21 cellular contexts compared by ENCODE assay signal in the genomic region with DNA sequence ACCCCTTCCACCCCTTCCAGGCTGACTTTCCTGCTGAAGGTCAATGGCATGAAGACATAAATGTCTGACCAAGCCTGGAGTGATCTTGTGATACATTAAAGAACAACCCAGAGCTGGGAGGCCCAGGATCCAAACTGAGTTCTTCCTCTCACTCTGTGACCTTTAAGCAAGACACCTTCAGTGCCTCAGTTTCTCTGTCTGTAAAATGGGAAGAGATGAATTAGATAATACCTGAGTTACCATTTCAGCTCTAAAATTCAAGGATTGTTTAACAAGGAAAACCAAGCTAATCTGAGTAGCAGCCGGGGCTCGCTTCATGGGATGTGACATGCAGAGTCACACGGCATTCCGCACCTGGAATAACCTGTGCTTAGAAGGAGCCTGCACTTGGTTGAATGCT. TPM values are rescaled to one million over a fixed set of nuclear protein-coding genes. Genes with fewer than 3 reads are reported as not detected.
DNase-seq lines count a peak whose midpoint lies in the region; ATAC-seq, FAIRE-seq and TF ChIP-seq lines count a peak whose summit lies in the region.
"Had no signal": no experiment of that assay in that cellular context is flagged by ENCODE, and none has a peak within 500 bp of the region (broad histone marks: within the 10 kb centered on the region; RNA-seq: fewer than 3 reads in every experiment).

No MANE protein-coding gene starts in this region.

- H3K4me2 ChIP-seq in HepG2 (ENCODE audit: low read depth, low read length) (no peak overlapping the region), K562 (ENCODE audit: insufficient read depth, low read length) (no peak overlapping the region)
- H3K4me2 ChIP-seq: A549; BLaER1 treated with 17β-estradiol and CSF1 and Interleukin-3, amounts not matched to agents 10 nM and 100 nM had no signal

- TF ChIP-seq RAD21 in HepG2 (CRISPR knock-in tag; IDR thresholded peaks at IDR 0.05), result no peak
- TF ChIP-seq RAD21 in K562 (CRISPR knock-in tag; conservative IDR thresholded peaks at IDR 0.05 in 1 of 2, IDR thresholded peaks at IDR 0.05 in 1 of 2), result no peak

- H3K79me2 ChIP-seq in HepG2 (ENCODE audit: insufficient read depth, low read length) (no peaks in the 10 kb centered on the region), K562 (ENCODE audit: control insufficient read depth, insufficient read depth, low read length) (no peaks in the 10 kb centered on the region)

- H3K27ac ChIP-seq in HepG2 (ENCODE audit: extremely low read length, insufficient read depth, low read length) (no peak overlapping the region), right lobe of liver (no peak overlapping the region), K562 (ENCODE audit: extremely low read depth, low read depth, low read length) (no peak overlapping the region)
- H3K27ac ChIP-seq: 22Rv1; A549; BLaER1 treated with 17β-estradiol and CSF1 and Interleukin-3, amounts not matched to agents 10 nM and 100 nM; C4-2B had no signal

- ATAC-seq in HepG2 (no peak), right lobe of liver (no peak), K562 (no peak)
- ATAC-seq: A549; CD8-positive, alpha-beta T cell had no signal

- BruUV-seq in HepG2 (replicated peaks; lab: Mats Ljungman, UMichigan), result no TSS peak
- no TSS peak for BruUV-seq in K562 (replicated peaks; lab: Mats Ljungman, UMichigan)

- WGBS in HepG2 (ENCODE audit: low lambda C conversion rate), result 81% methylated on average over 4 of the region's 4 CpGs
- 100% methylated on average over 4 of the region's 4 CpGs for WGBS in right lobe of liver (ENCODE audit: insufficient coverage, low coverage, low lambda C conversion rate, missing lambda C conversion rate)
- WGBS in K562 (ENCODE audit: insufficient coverage, low coverage, missing lambda C conversion rate), result 80% methylated on average over 4 of the region's 4 CpGs

- H3K4me3 ChIP-seq in HepG2 (replicated peaks in 1 of 3; ENCODE audit: insufficient read depth in 1 of 3, low read depth in 2 of 3, low read length in 3 of 3) (no peak overlapping the region), right lobe of liver (no peak overlapping the region), K562 (no peak overlapping the region)
- H3K4me3 ChIP-seq: A549; BLaER1 treated with 17β-estradiol and CSF1 and Interleukin-3, amounts not matched to agents 10 nM and 100 nM had no signal

- FAIRE-seq in HepG2 (lab: Jason Lieb, UNC), result no peak
- FAIRE-seq in K562 (lab: Jason Lieb, UNC), result no peak
- peak; percentile 30 for FAIRE-seq in urothelium cell line (lab: Jason Lieb, UNC)
- FAIRE-seq: A549, D721Med, G401.6, GM12891, GM19239 had no signal

- no peak for TF ChIP-seq POLR2A in HepG2 (IDR thresholded peaks at IDR 0.05; ENCODE audit: insufficient read depth in 1 of 2, low read depth in 2 of 2, low read length in 2 of 2)
- TF ChIP-seq POLR2A in right lobe of liver (IDR thresholded peaks at IDR 0.05), result no peak
- no peak for TF ChIP-seq POLR2A in K562 (conservative IDR thresholded peaks at IDR 0.05)

- no peaks in the 10 kb centered on the region for H3K36me3 ChIP-seq in HepG2 (replicated peaks in 1 of 2; ENCODE audit: control insufficient read depth in 1 of 2, insufficient read depth in 2 of 2, low read length in 2 of 2)
- no peaks in the 10 kb centered on the region for H3K36me3 ChIP-seq in right lobe of liver
- H3K36me3 ChIP-seq in K562 (ENCODE audit: control insufficient read depth, insufficient read depth, low read length), result no peaks in the 10 kb centered on the region
- H3K36me3 ChIP-seq: BLaER1 treated with 17β-estradiol and CSF1 and Interleukin-3, amounts not matched to agents 10 nM and 100 nM had no signal

- intact Hi-C loops in HepG2 (cut with micrococcal nuclease; ENCODE audit: unreplicated experiment), result loop anchor here (10.0 kb wide), 1 partner anchor 565 kb away; no protein-coding TSS in a partner anchor
- intact Hi-C loops in right lobe of liver (cut with DNase I), result no loop called here
- intact Hi-C loops in K562 (cut with micrococcal nuclease), result no loop called here

- H3K27me3 ChIP-seq in HepG2 (ENCODE audit: control insufficient read depth in 1 of 2, insufficient read depth in 2 of 2, low read length in 2 of 2) (peaks cover 5 to 37% of the 10 kb centered on the region in 2 experiments; a peak in 4 of 5 replicates), right lobe of liver (no peaks in the 10 kb centered on the region), K562 (ENCODE audit: control insufficient read depth in 2 of 2, insufficient read depth in 2 of 2, low read length in 2 of 2) (peaks cover 14 to 18% of the 10 kb centered on the region in 2 experiments)
- H3K27me3 ChIP-seq: BLaER1 treated with 17β-estradiol and CSF1 and Interleukin-3, amounts not matched to agents 10 nM and 100 nM had no signal

- no peak for TF ChIP-seq CTCF in HepG2 (CRISPR knock-in tag; IDR thresholded peaks at IDR 0.05)
- no peak for TF ChIP-seq CTCF in right lobe of liver (IDR thresholded peaks at IDR 0.05)
- TF ChIP-seq CTCF in K562 (IDR thresholded peaks at IDR 0.05 in 2 of 3, conservative IDR thresholded peaks at IDR 0.05 in 1 of 3; ENCODE audit: insufficient read depth in 2 of 3, low read depth in 1 of 3, low read length in 3 of 3), result no peak

- H3K4me1 ChIP-seq in HepG2 (ENCODE audit: insufficient read depth, low read length) (no peaks in the 10 kb centered on the region), right lobe of liver (no peaks in the 10 kb centered on the region), K562 (replicated peaks in 1 of 2; ENCODE audit: control insufficient read depth in 2 of 2, insufficient read depth in 2 of 2, low read length in 2 of 2) (peaks cover 0 to 2% of the 10 kb centered on the region in 2 experiments; a peak in 1 of 5 replicates)
- H3K4me1 ChIP-seq: BLaER1 treated with 17β-estradiol and CSF1 and Interleukin-3, amounts not matched to agents 10 nM and 100 nM had no signal

- H4K20me1 ChIP-seq in HepG2 (ENCODE audit: insufficient read depth, low read length), result no peaks in the 10 kb centered on the region
- peaks cover 6% of the 10 kb centered on the region; the same call in 1 of the 2 replicates for H4K20me1 ChIP-seq in K562 (replicated peaks; ENCODE audit: control insufficient read depth, insufficient read depth, low read length)
- H4K20me1 ChIP-seq: BLaER1 treated with 17β-estradiol and CSF1 and Interleukin-3, amounts not matched to agents 10 nM and 100 nM had no signal

- H2AFZ ChIP-seq in HepG2 (ENCODE audit: low read length) (no peak overlapping the region), K562 (ENCODE audit: low read depth, low read length) (no peak overlapping the region)

- CTCF ChIA-PET in HepG2 (lab: Yijun Ruan, JAX; ENCODE audit: low intra/inter-chr PET ratio, low total read pairs) (no interaction called here), K562 (lab: Yijun Ruan, JAX; ENCODE audit: low intra/inter-chr PET ratio) (no interaction called here)

- POLR2A ChIA-PET in HepG2 (lab: Yijun Ruan, JAX) (no interaction called here), K562 (lab: Yijun Ruan, JAX) (no interaction called here)

- DNase-seq in HepG2 (ENCODE audit: low spot score) (no peak), right lobe of liver (no peak), K562 (ENCODE audit: extremely low read depth in 1 of 4, low spot score in 3 of 4) (no peak), urothelium cell line (ENCODE audit: low spot score) (no peak)
- no peak for DNase-seq in activated naive CD4-positive, alpha-beta T cell treated with Interleukin-2 at 50 U/mL for 16 hours
- no peak for DNase-seq in stimulated activated CD4-positive, alpha-beta T cell treated with anti-CD3 and anti-CD28 coated beads, Interleukin-1b, Interleukin-23, amount 100 ng/mL, for 48 hours
- DNase-seq: AML-193; Caco-2; Calu3; CD4-positive, alpha-beta T cell; CD8-positive, alpha-beta T cell; DMS79 treated with DMSO at 0.1 percent for 48 hours; GF-D8 had no signal

- H3K9ac ChIP-seq in HepG2 (ENCODE audit: insufficient read depth, low read depth, low read length), result no peak overlapping the region
- no peak overlapping the region for H3K9ac ChIP-seq in K562 (ENCODE audit: insufficient read depth in 1 of 2, low read depth in 2 of 2, low read length in 2 of 2)
- H3K9ac ChIP-seq: BLaER1 treated with 17β-estradiol and CSF1 and Interleukin-3, amounts not matched to agents 10 nM and 100 nM had no signal

- H3K9me3 ChIP-seq in HepG2 (ENCODE audit: low read length) (no peaks in the 10 kb centered on the region), right lobe of liver (no peaks in the 10 kb centered on the region), K562 (replicated peaks; ENCODE audit: control insufficient read depth, insufficient read depth, low read depth, low read length) (no peaks in the 10 kb centered on the region)
- H3K9me3 ChIP-seq: A549; BLaER1 treated with 17β-estradiol and CSF1 and Interleukin-3, amounts not matched to agents 10 nM and 100 nM; Caco-2 had no signal

- in situ Hi-C loops in HepG2 (cut with HindIII; ENCODE audit: extremely low pct_ligation_motif_present, low pct_unique_long_range_greater_than_20kb) (no loop called here), K562 (cut with MboI) (no loop called here)

- H3K9me1 ChIP-seq in K562 (ENCODE audit: control insufficient read depth, insufficient read depth, low read length), result no peaks in the 10 kb centered on the region

- TF ChIP-seq EP300 in HepG2 (IDR thresholded peaks at IDR 0.05; ENCODE audit: low read depth in 2 of 2, low read length in 2 of 2) (no peak), HepG2 (CRISPR knock-in tag; IDR thresholded peaks at IDR 0.05; ENCODE audit: borderline replicate concordance) (no peak), K562 (IDR thresholded peaks at IDR 0.05; ENCODE audit: low read length) (no peak)

RNA-seq across cellular contexts. Expression of a gene that starts 7.0 kb away (rescaled TPM):
- total RNA-seq in HepG2 (2016; rRNA removed; fragmentation: Illumina TruSeq; extraction: Trizol) (3.3 and 8.0 TPM in 2 replicates), right lobe of liver (1 to 10 TPM; 3.9 to 7.1 (median 4.7) TPM), K562 (2014; rRNA removed) (2.5 and 3.7 TPM in 2 replicates), K562 (2014; rRNA removed; fragmentation: Illumina TruSeq; extraction: Trizol) (2.7 and 3.0 TPM in 2 replicates), K562 (2015; rRNA removed; fragmentation: Illumina TruSeq; extraction: Trizol) (2.6 and 3.3 TPM in 2 replicates), K562 (2021) (11.2 and 11.3 TPM in 2 replicates)
- total RNA-seq in HepG2 (2016; cell fraction: cytosol; rRNA removed; fragmentation: Illumina TruSeq; extraction: Trizol; ENCODE audit: low read depth), result 4.1 and 4.9 TPM in 2 replicates
- total RNA-seq in HepG2 (2016; cell fraction: insoluble cytoplasmic fraction; rRNA removed; fragmentation: Illumina TruSeq; extraction: Trizol), result 2.6 and 7.7 TPM in 2 replicates
- total RNA-seq in HepG2 (2016; cell fraction: membrane; rRNA removed; fragmentation: Illumina TruSeq; extraction: Trizol), result 4.2 TPM in 2 replicates
- total RNA-seq in HepG2 (2016; cell fraction: nucleus; rRNA removed; fragmentation: Illumina TruSeq; extraction: Trizol), result 8.5 and 9.9 TPM in 2 replicates
- polyA plus RNA-seq in HepG2 (2011; rRNA removed) (1.9 TPM in 2 replicates), K562 (2011; rRNA removed) (1.6 and 2.1 TPM in 2 replicates), K562 (2014; fragmentation: Illumina TruSeq; extraction: Trizol) (7.0 and 8.1 TPM in 2 replicates), K562 (2014; fragmentation: Nextera tagmentation; extraction: Ambion mirVana) (1 to 10 TPM; 1.9 to 4.1 TPM), K562 (2014; rRNA removed) (3.8 and 4.0 TPM in 2 replicates)
- 0.85 and 1.7 TPM in 2 replicates for polyA plus RNA-seq in HepG2 (2011; cell fraction: cytosol; rRNA removed)
- polyA plus RNA-seq in HepG2 (2011; cell fraction: nucleus; rRNA removed), result 6.8 and 7.7 TPM in 2 replicates
- 5.7 and 6.1 TPM in 2 replicates for polyA plus RNA-seq in HepG2 (2012)
- 0.31 and 0.43 TPM in 2 replicates for polyA plus RNA-seq in HepG2 (2016; cell fraction: cytosol; fragmentation: Illumina TruSeq; extraction: Trizol; ENCODE audit: low read depth)
- 7.2 and 8.9 TPM in 2 replicates for polyA plus RNA-seq in HepG2 (2016; cell fraction: insoluble cytoplasmic fraction; fragmentation: Illumina TruSeq; extraction: Trizol; ENCODE audit: low read depth)
- 1.2 and 1.4 TPM in 2 replicates for polyA plus RNA-seq in HepG2 (2016; cell fraction: membrane; fragmentation: Illumina TruSeq; extraction: Trizol; ENCODE audit: low read depth)
- polyA plus RNA-seq in HepG2 (2016; cell fraction: nucleus; fragmentation: Illumina TruSeq; extraction: Trizol; ENCODE audit: insufficient read depth, low read depth), result 11.5 and 12.3 TPM in 2 replicates
- 3.3 TPM in 1 of 2 replicates, not detected in the other for polyA minus RNA-seq in HepG2 (2011; rRNA and poly(A)+ RNA removed; ENCODE audit: low replicate concordance)
- 4.3 and 5.8 TPM in 2 replicates for polyA minus RNA-seq in HepG2 (2011; cell fraction: cytosol; rRNA and poly(A)+ RNA removed)
- polyA minus RNA-seq in HepG2 (2011; cell fraction: nucleus; rRNA and poly(A)+ RNA removed), result 7.7 and 8.2 TPM in 2 replicates
- 19.7 and 27.2 TPM in 2 replicates for total RNA-seq in K562 (2011; cell fraction: chromatin; rRNA removed; ENCODE audit: low replicate concordance)
- 7.7 and 10.9 TPM in 2 replicates for total RNA-seq in K562 (2011; cell fraction: nucleolus; rRNA removed)
- total RNA-seq in K562 (2011; cell fraction: nucleoplasm; rRNA removed), result 16.1 and 29.1 TPM in 2 replicates
- polyA plus RNA-seq in K562 (2011; cell fraction: cytosol; rRNA removed), result 1.00 and 1.6 TPM in 2 replicates
- polyA plus RNA-seq in K562 (2011; cell fraction: nucleus; rRNA removed), result 5.3 and 5.7 TPM in 2 replicates
- polyA plus RNA-seq in K562 (2012), result 7.2 and 8.8 TPM in 2 replicates
- polyA minus RNA-seq in K562 (2011; rRNA and poly(A)+ RNA removed), result 2.7 and 4.2 TPM in 2 replicates
- 4.4 and 4.8 TPM in 2 replicates for polyA minus RNA-seq in K562 (2011; cell fraction: cytosol; rRNA and poly(A)+ RNA removed)
- 4.3 TPM in 2 replicates for polyA minus RNA-seq in K562 (2011; cell fraction: nucleus; rRNA and poly(A)+ RNA removed)
